ENCODE assay signal across 8 cellular contexts in genomic region chr3:190909908-190910307, GRCh38. TPM values are rescaled to one million over a fixed set of nuclear protein-coding genes. Genes with fewer than 3 reads are reported as not detected.
"Had no signal": no experiment of that assay in that cellular context is flagged by ENCODE, and none has a peak within 500 bp of the region (broad histone marks: within the 10 kb centered on the region; RNA-seq: fewer than 3 reads in every experiment).

No MANE protein-coding gene starts in this region.

- H3K4me3 Mint-ChIP-seq: IgD-negative memory B cell had no signal

- H3K27ac Mint-ChIP-seq: IgD-negative memory B cell had no signal

- H3K27ac ChIP-seq: HL-60 had no signal

- H3K27me3 Mint-ChIP-seq: IgD-negative memory B cell had no signal

- H3K4me1 Mint-ChIP-seq: IgD-negative memory B cell had no signal

- DNase-seq: IMR-90, KBM-7 had no signal

- H3K4me3 ChIP-seq: K562 had no signal

RNA-seq across cellular contexts. Expression of gene GMNC, which starts 47.4 kb away (rescaled TPM):
- total RNA-seq: HepG2, HT-29, HT1080, K562 had no signal
- polyA plus RNA-seq: HepG2, IgD-negative memory B cell, K562 had no signal
